1 cellular context compared by ENCODE assay signal in the genomic region with DNA sequence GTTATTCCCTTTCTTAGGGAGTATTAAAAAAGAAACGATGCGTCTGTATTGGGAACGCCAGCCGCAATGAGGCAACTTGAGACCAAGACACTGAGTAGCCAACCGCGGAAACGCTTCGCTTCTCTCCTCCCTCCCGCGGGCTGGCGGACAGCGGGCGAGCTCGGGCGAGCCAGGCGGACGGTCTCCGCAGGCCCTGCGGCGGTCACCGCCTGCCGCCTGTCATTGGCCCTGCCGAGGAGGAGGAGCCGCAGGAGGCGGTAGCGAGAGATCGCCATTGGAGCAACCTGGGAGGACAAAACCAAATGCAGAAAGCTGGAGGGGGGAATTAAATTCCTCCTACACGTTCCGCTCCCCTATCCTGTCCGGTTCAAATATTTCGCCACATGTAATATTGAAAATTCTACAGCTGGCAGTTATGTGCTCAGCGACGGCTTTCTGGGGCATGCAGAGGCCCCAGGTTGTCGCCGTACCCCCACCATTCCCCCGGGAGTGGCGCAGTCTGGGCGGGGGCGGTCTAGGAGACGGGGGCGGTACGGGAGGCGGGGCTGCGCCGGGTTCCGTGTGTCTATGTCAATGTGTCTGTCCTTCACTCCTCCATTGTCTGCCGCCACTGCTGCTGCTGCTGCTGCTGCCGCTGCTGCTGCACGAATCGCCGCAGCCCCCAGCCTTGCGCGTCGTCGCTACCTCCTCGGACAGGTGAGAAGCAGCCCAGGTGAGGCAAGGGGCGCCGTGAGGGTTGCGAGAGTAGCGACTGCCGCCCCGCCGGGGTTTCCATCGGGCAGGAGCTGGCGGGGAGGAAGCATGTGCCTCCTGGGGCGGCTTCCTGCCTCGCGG.
TF ChIP-seq lines count a peak whose summit lies in the region.

A gene (minus strand): TSS at position 162 of the 834 bp plus-strand sequence. CDS start 181 bp downstream, outside the sequence.
A gene (plus strand): TSS at position 589 of the 834 bp plus-strand sequence. CDS start 19,263 bp downstream, outside the sequence.

TF ChIP-seq in H1, 55 proteins besides CTCF, POLR2A, EP300 and RAD21 (continued from another document):
- no peak for TF ChIP-seq ZNF274 (IDR thresholded peaks at IDR 0.05; ENCODE audit: borderline replicate concordance, extremely low read depth, low read length)
